In the genomic region with DNA sequence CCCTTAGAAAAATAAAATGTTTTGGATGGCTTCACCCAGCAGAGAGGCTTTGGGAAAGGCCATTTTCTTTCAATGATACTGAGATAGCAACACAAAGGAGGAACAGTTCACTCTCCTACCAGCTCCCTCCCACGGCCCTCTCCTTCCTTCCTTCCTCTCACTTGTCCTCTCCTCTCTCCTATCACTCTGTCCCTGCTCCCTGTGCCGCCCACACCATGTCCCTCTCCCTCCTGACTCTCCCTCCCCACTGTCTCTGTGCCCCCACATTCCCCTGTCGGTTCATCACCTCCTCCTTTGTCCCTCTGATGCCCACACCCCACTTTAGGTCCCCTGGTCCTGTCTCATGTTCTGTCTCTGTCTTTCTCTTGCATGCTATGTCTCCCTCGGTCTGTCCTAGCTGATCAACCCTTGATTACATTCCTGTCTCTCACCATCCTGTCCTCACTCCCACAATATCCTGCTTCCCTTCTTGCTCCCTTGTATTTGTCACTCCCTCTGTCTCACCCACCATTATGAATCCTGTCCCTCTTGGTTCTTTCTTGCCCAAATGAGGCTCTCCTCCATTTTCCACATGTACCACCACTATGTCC, we compare ENCODE assay signal across 1 cellular context.
TF ChIP-seq lines count a peak whose summit lies in the region.

No MANE protein-coding gene starts in this region.

TF ChIP-seq in K562, 482 proteins besides CTCF, POLR2A, EP300 and RAD21:
- 0 out of 4 replicates have a peak, but pooled peaks of 1 of the 2 experiments have one; percentile 16 for TF ChIP-seq HDAC1 (IDR thresholded peaks at IDR 0.05)
- TF ChIP-seq ZNF696 (CRISPR knock-in tag; conservative IDR thresholded peaks at IDR 0.05): no peak
- 0 out of 2 replicates have a peak, but pooled peaks have one; percentile 45 for TF ChIP-seq HDGF (IDR thresholded peaks at IDR 0.05)
- peak; percentile 47; the same call in 1 of the 2 replicates for TF ChIP-seq OTX1 (CRISPR knock-in tag; IDR thresholded peaks at IDR 0.05)
- 0 out of 4 replicates have a peak, but pooled peaks of 1 of the 2 experiments have one; percentile 38 for TF ChIP-seq MLLT1 (IDR thresholded peaks at IDR 0.05)
- no peak for TF ChIP-seq CREB1 (IDR thresholded peaks at IDR 0.05)
- no peak for TF ChIP-seq CREB1 (CRISPR knock-in tag; IDR thresholded peaks at IDR 0.05)
- peak; percentile 72 for TF ChIP-seq EGR1 (conservative IDR thresholded peaks at IDR 0.05)
- TF ChIP-seq, protein P1, sequence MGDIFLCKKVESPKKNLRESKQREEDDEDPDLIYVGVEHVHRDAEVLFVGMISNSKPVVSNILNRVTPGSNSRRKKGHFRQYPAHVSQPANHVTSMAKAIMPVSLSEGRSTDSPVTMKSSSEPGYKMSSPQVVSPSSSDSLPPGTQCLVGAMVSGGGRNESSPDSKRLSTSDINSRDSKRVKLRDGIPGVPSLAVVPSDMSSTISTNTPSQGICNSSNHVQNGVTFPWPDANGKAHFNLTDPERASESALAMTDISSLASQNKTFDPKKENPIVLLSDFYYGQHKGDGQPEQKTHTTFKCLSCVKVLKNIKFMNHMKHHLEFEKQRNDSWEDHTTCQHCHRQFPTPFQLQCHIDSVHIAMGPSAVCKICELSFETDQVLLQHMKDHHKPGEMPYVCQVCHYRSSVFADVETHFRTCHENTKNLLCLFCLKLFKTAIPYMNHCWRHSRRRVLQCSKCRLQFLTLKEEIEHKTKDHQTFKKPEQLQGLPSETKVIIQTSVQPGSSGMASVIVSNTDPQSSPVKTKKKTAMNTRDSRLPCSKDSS (IDR thresholded peaks at IDR 0.05; ENCODE audit: low read depth, partially characterized antibody): no peak
- no peak for TF ChIP-seq PHF20 (IDR thresholded peaks at IDR 0.05; ENCODE audit: partially characterized antibody)
- TF ChIP-seq, protein P2, sequence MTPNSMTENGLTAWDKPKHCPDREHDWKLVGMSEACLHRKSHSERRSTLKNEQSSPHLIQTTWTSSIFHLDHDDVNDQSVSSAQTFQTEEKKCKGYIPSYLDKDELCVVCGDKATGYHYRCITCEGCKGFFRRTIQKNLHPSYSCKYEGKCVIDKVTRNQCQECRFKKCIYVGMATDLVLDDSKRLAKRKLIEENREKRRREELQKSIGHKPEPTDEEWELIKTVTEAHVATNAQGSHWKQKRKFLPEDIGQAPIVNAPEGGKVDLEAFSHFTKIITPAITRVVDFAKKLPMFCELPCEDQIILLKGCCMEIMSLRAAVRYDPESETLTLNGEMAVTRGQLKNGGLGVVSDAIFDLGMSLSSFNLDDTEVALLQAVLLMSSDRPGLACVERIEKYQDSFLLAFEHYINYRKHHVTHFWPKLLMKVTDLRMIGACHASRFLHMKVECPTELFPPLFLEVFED (CRISPR knock-in tag; conservative IDR thresholded peaks at IDR 0.05): 0 out of 2 replicates have a peak, but pooled peaks have one; percentile 4
